In the genomic region with DNA sequence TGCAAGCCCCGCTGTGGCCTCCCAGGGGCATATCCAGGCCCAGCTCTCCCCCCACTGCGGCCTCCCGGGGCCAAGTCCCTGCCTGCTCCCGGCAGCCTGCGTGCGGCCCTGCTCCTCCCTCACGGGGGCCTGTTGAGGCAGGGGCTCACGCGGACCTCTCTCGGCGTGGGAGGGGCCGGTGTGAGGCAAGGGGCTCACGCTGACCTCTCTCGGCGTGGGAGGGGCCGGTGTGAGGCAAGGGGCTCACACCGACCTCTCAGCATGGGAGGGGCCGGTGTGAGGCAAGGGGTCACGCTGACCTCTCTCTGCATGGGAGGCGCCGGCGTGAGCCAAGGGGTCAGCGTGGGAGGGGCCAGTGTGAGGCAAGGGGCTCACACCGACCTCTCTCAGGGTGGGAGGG, we compare ENCODE assay signal across 7 cellular contexts.
A peak's percentile ranks its signal among the peaks of the same experiment; 100 is the strongest.
DNase-seq lines count a peak whose midpoint lies in the region; ATAC-seq and TF ChIP-seq lines count a peak whose summit lies in the region.
"Not testable (repeated sequence)": the region's sequence is repeated elsewhere in the genome, so short reads cannot be mapped to it uniquely, and the experiment has no call there.

No MANE protein-coding gene starts in this region.

- not testable (repeated sequence) for H3K4me3 Mint-ChIP-seq in T-helper 17 cell; chondrocyte (ENCODE audit: unreplicated experiment); osteocyte (ENCODE audit: unreplicated experiment)

- H3K9me3 ChIP-seq in T-helper 17 cell (ENCODE audit: control insufficient read depth, low read length, poor library complexity, severe bottlenecking); upper lobe of right lung: not testable (repeated sequence)

- not testable (repeated sequence) for H3K27ac ChIP-seq in upper lobe of right lung

- not testable (repeated sequence) for H3K4me1 Mint-ChIP-seq in T-helper 17 cell; chondrocyte (ENCODE audit: low read depth); osteocyte (ENCODE audit: unreplicated experiment)

- H3K9me3 Mint-ChIP-seq in chondrocyte (ENCODE audit: low read depth); osteocyte (ENCODE audit: unreplicated experiment): not testable (repeated sequence)

- H3K27me3 Mint-ChIP-seq in T-helper 17 cell; chondrocyte (ENCODE audit: low read depth); osteocyte (ENCODE audit: unreplicated experiment): not testable (repeated sequence)

- not testable (repeated sequence) for ATAC-seq in T-helper 17 cell, left ventricle myocardium superior, upper lobe of right lung

- not testable (repeated sequence) for H3K27me3 ChIP-seq in upper lobe of right lung

- H3K4me1 ChIP-seq in upper lobe of right lung, result not testable (repeated sequence)

- not testable (repeated sequence) for H3K36me3 Mint-ChIP-seq in T-helper 17 cell (ENCODE audit: low read depth); chondrocyte (ENCODE audit: low read depth); osteocyte (ENCODE audit: unreplicated experiment)

- not testable (repeated sequence) for TF ChIP-seq CTCF in chondrocyte (IDR thresholded peaks at IDR 0.05); osteocyte (IDR thresholded peaks at IDR 0.05); upper lobe of right lung (IDR thresholded peaks at IDR 0.05)

- DNase-seq in T-helper 17 cell (peak in 2 of 3 donors; percentile 13 to 18), chondrocyte (ENCODE audit: low spot score) (peak; percentile 97), left ventricle myocardium superior (peak; percentile 33), osteocyte (ENCODE audit: extremely low spot score, unreplicated experiment) (peak; percentile 92), upper lobe of right lung (peak; percentile 68)
- DNase-seq in activated naive CD4-positive, alpha-beta T cell treated with anti-CD3 and anti-CD28 coated beads, Interleukin-2, amount 50 U/mL, for 16 hours, result peak; percentile 27
- DNase-seq in stimulated activated CD4-positive, alpha-beta T cell treated with anti-CD3 and anti-CD28 coated beads, Interleukin-4, amount 100 ng/mL, for 24 hours, result peak; percentile 7

- H3K36me3 ChIP-seq in upper lobe of right lung, result not testable (repeated sequence)

- not testable (repeated sequence) for H3K27ac Mint-ChIP-seq in T-helper 17 cell; chondrocyte (ENCODE audit: unreplicated experiment); osteocyte (ENCODE audit: unreplicated experiment)

- not testable (repeated sequence) for H3K4me3 ChIP-seq in upper lobe of right lung

- intact Hi-C loops in left ventricle myocardium superior (cut with micrococcal nuclease); upper lobe of right lung (cut with DNase I): not testable (repeated sequence)

Comparison
In these comparisons a context has a peak if more than half of its experiments do, and no peak if none do; other contexts are left out.
1. DNase-seq: peak in every context shown above with its lines; median percentile 97 in chondrocyte; 92 in osteocyte; 68 in upper lobe of right lung; 33 in left ventricle myocardium superior; 27 in activated naive CD4-positive, alpha-beta T cell treated with anti-CD3 and anti-CD28 coated beads, Interleukin-2, amount 50 U/mL, for 16 hours; 16 in T-helper 17 cell; 7 in stimulated activated CD4-positive, alpha-beta T cell treated with anti-CD3 and anti-CD28 coated beads, Interleukin-4, amount 100 ng/mL, for 24 hours.